21 cellular contexts compared by ENCODE assay signal in the genomic region with DNA sequence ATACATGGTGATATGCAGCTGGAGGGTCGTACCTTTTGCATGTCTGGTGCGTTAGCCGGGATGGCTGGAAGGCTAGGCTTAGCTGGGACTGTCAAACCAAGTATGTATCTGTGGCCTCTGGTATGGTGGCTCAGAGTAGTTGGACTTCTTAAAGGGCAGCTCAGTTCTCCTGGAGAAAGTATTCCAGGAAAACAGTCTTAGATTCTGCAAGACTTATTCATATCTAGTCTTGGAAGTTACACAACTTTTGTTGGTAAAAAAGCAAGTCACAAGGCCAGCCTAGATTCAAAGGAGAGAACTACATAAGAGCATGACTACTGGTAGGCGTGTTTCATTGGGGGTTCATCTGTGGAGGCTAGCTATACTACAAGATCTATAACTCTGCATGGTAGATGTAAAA. TPM values are rescaled to one million over a fixed set of nuclear protein-coding genes. Genes with fewer than 3 reads are reported as not detected.
A peak's percentile ranks its signal among the peaks of the same experiment; 100 is the strongest.
DNase-seq lines count a peak whose midpoint lies in the region; ATAC-seq and TF ChIP-seq lines count a peak whose summit lies in the region.
"Had no signal": no experiment of that assay in that cellular context is flagged by ENCODE, and none has a peak within 500 bp of the region (broad histone marks: within the 10 kb centered on the region; RNA-seq: fewer than 3 reads in every experiment).

No MANE protein-coding gene starts in this region.

- peak overlapping the region; percentile 15 to 41 (median 32) for H3K27ac Mint-ChIP-seq in CD4-positive, CD25-positive, alpha-beta regulatory T cell
- H3K27ac Mint-ChIP-seq: activated T-helper 2 cell treated with anti-CD3 and anti-CD28 coated beads, Interferon-gamma antibody, Interleukin-2, Interleukin-4, amounts not matched to agents 10 μg/mL and 5 μg/mL and 100 μg/mL, durations not matched to agents 14 hours and 24 hours and 36 hours; T-helper 2 cell treated with Interferon-gamma antibody and Interleukin-4, amounts not matched to agents 5 μg/mL and 100 μg/mL, for 36 hours had no signal

- 96% methylated on average over 4 of the region's 4 CpGs for WGBS in mesenchymal stem cell

- no peak overlapping the region for H3K9ac ChIP-seq in mesenchymal stem cell (ENCODE audit: low read length)

- no peak overlapping the region for H3K27ac ChIP-seq in CD4-positive, CD25-positive, alpha-beta regulatory T cell (ENCODE audit: insufficient read depth, low read length, poor library complexity, severe bottlenecking)
- no peak overlapping the region for H3K27ac ChIP-seq in mesenchymal stem cell (ENCODE audit: low read length, poor library complexity, severe bottlenecking)
- H3K27ac ChIP-seq: heart left ventricle, right atrium auricular region, SJSA1, thyroid gland had no signal

- no peak overlapping the region for H2BK120ac ChIP-seq in mesenchymal stem cell (ENCODE audit: low read depth, low read length)

- no peak overlapping the region for H2BK12ac ChIP-seq in mesenchymal stem cell (ENCODE audit: low read length in 2 of 2)

- H3K4me1 Mint-ChIP-seq in CD4-positive, CD25-positive, alpha-beta regulatory T cell, result peaks cover 40 to 93% (median 70%) of the 10 kb centered on the region in 4 donors

- H3K36me3 Mint-ChIP-seq in CD4-positive, CD25-positive, alpha-beta regulatory T cell, result peaks cover 18% of the 10 kb centered on the region

- no peak overlapping the region for H2AFZ ChIP-seq in mesenchymal stem cell (ENCODE audit: low read depth, low read length)
- H2AFZ ChIP-seq: PC-9 had no signal

- no peak for TF ChIP-seq CTCF in choroid plexus epithelial cell (conservative IDR thresholded peaks at IDR 0.05; ENCODE audit: low read depth, low read length)

- no peaks in the 10 kb centered on the region for H3K27me3 ChIP-seq in CD4-positive, CD25-positive, alpha-beta regulatory T cell (ENCODE audit: control insufficient read depth, insufficient read depth, low read length)
- H3K27me3 ChIP-seq in mesenchymal stem cell (ENCODE audit: control insufficient read depth in 1 of 2, insufficient read depth in 1 of 2, low read length in 2 of 2), result no peaks in the 10 kb centered on the region
- H3K27me3 ChIP-seq: heart left ventricle, right atrium auricular region, SJSA1, thyroid gland had no signal

- peaks cover 21% of the 10 kb centered on the region for H3K36me3 ChIP-seq in CD4-positive, CD25-positive, alpha-beta regulatory T cell (ENCODE audit: control insufficient read depth, insufficient read depth, low read length)
- H3K36me3 ChIP-seq in mesenchymal stem cell (ENCODE audit: control insufficient read depth in 1 of 2, insufficient read depth in 2 of 2, low read depth in 1 of 2, low read length in 2 of 2), result peaks cover 0 to 5% of the 10 kb centered on the region in 2 experiments
- H3K36me3 ChIP-seq: heart left ventricle, right atrium auricular region, SJSA1, thyroid gland had no signal

- peak overlapping the region in 1 of 2 experiments; percentile 49 for H3K4ac ChIP-seq in mesenchymal stem cell (ENCODE audit: low read depth in 1 of 2, low read length in 2 of 2)

- H3K18ac ChIP-seq in mesenchymal stem cell (ENCODE audit: low read depth in 1 of 2, low read length in 2 of 2), result no peak overlapping the region

- peaks cover 30% of the 10 kb centered on the region for H3K79me1 ChIP-seq in mesenchymal stem cell (replicated peaks; ENCODE audit: low read length, poor library complexity, severe bottlenecking)

- DNase-seq in CD4-positive, CD25-positive, alpha-beta regulatory T cell, result no peak
- DNase-seq in HCEC 1CT (peak; percentile 44), choroid plexus epithelial cell (ENCODE audit: low read depth) (peak; percentile 70), mesenchymal stem cell (peak; percentile 46), DMS 273 treated with DMSO at 0.1 percent for 48 hours (lab: John Stamatoyannopoulos, UW) (no peak)
- DNase-seq: activated CD4-positive, CD25-positive, alpha-beta regulatory T cell treated with anti-CD3 and anti-CD28 coated beads, Interleukin-2, amount 50 U/mL, for 72 hours; central memory CD4-positive, alpha-beta T cell; COR-L47; heart left ventricle; left ventricle myocardium superior; NCI-H1694; NCI-H345; PC-9; thyroid gland had no signal

- peak overlapping the region; percentile 68 for H4K91ac ChIP-seq in mesenchymal stem cell (ENCODE audit: low read length)

- no peak overlapping the region for H2BK5ac ChIP-seq in mesenchymal stem cell (ENCODE audit: low read depth, low read length, poor library complexity, severe bottlenecking)

- H2AK5ac ChIP-seq in mesenchymal stem cell (ENCODE audit: low read length, severe bottlenecking), result no peak overlapping the region

- no peak overlapping the region for H3K23ac ChIP-seq in mesenchymal stem cell (ENCODE audit: low read length in 2 of 2)

- no peaks in the 10 kb centered on the region for H3K9me3 Mint-ChIP-seq in CD4-positive, CD25-positive, alpha-beta regulatory T cell
- H3K9me3 Mint-ChIP-seq: activated T-helper 2 cell treated with anti-CD3 and anti-CD28 coated beads, Interferon-gamma antibody, Interleukin-2, Interleukin-4, amounts not matched to agents 10 μg/mL and 5 μg/mL and 100 μg/mL, durations not matched to agents 14 hours and 24 hours and 36 hours; stimulated activated memory B cell treated with anti-CD40 and anti-IgM and Interleukin-4, amounts not matched to agents 10 μg/mL and 1 μg/mL and 100 μg/mL, for 72 hours; T-helper 2 cell treated with Interferon-gamma antibody and Interleukin-4, amounts not matched to agents 5 μg/mL and 100 μg/mL, for 36 hours had no signal

- no peaks in the 10 kb centered on the region for H3K27me3 Mint-ChIP-seq in CD4-positive, CD25-positive, alpha-beta regulatory T cell
- H3K27me3 Mint-ChIP-seq: stimulated activated memory B cell treated with anti-CD40 and anti-IgM and Interleukin-4, amounts not matched to agents 10 μg/mL and 1 μg/mL and 100 μg/mL, for 72 hours had no signal

- no peak for ATAC-seq in CD4-positive, CD25-positive, alpha-beta regulatory T cell (ENCODE audit: low read depth in 2 of 2)
- ATAC-seq in HG03571 (IDR thresholded peaks at IDR 0.05; ENCODE audit: unreplicated experiment) (no peak), HG03439 (IDR thresholded peaks at IDR 0.05; ENCODE audit: unreplicated experiment) (no peak)
- ATAC-seq: heart left ventricle; left ventricle myocardium superior; stimulated activated memory B cell treated with anti-CD40 and anti-IgM and Interleukin-4, amounts not matched to agents 10 μg/mL and 1 μg/mL and 100 μg/mL, for 72 hours had no signal

- no peak overlapping the region for H2BK15ac ChIP-seq in mesenchymal stem cell (ENCODE audit: low read depth, poor library complexity, severe bottlenecking)

- H3K9me3 ChIP-seq in CD4-positive, CD25-positive, alpha-beta regulatory T cell (ENCODE audit: control insufficient read depth in 2 of 2, low read length in 2 of 2), result no peaks in the 10 kb centered on the region
- H3K9me3 ChIP-seq in mesenchymal stem cell (ENCODE audit: control insufficient read depth, low read length), result no peaks in the 10 kb centered on the region
- H3K9me3 ChIP-seq: heart left ventricle, right atrium auricular region, SJSA1, thyroid gland had no signal

- H3K4me3 Mint-ChIP-seq in CD4-positive, CD25-positive, alpha-beta regulatory T cell, result peak overlapping the region in 3 of 4 donors; percentile 24 to 47 (median 43)
- H3K4me3 Mint-ChIP-seq: stimulated activated memory B cell treated with anti-CD40 and anti-IgM and Interleukin-4, amounts not matched to agents 10 μg/mL and 1 μg/mL and 100 μg/mL, for 72 hours; T-helper 2 cell treated with Interferon-gamma antibody and Interleukin-4, amounts not matched to agents 5 μg/mL and 100 μg/mL, for 36 hours had no signal

- H3K4me1 ChIP-seq in CD4-positive, CD25-positive, alpha-beta regulatory T cell (ENCODE audit: control insufficient read depth, insufficient read depth, low read length, poor library complexity, severe bottlenecking), result peaks cover 58% of the 10 kb centered on the region
- H3K4me1 ChIP-seq in mesenchymal stem cell (ENCODE audit: control insufficient read depth, insufficient read depth, low read depth, low read length), result no peaks in the 10 kb centered on the region

- no peak overlapping the region for H3K4me3 ChIP-seq in CD4-positive, CD25-positive, alpha-beta regulatory T cell (ENCODE audit: low read depth, low read length)
- no peak overlapping the region for H3K4me3 ChIP-seq in choroid plexus epithelial cell (ENCODE audit: low read depth, low read length)
- no peak overlapping the region for H3K4me3 ChIP-seq in mesenchymal stem cell (ENCODE audit: insufficient read depth in 1 of 2, low read depth in 1 of 2, low read length in 2 of 2)
- H3K4me3 ChIP-seq: heart left ventricle, PC-9, right atrium auricular region, SJSA1, thyroid gland had no signal

- peak overlapping the region; percentile 7 for H4K8ac ChIP-seq in mesenchymal stem cell (ENCODE audit: low read length)

- H3K4me2 ChIP-seq in mesenchymal stem cell (ENCODE audit: low read length, poor library complexity, severe bottlenecking), result no peak overlapping the region
- H3K4me2 ChIP-seq: PC-9 had no signal

- H3K14ac ChIP-seq in mesenchymal stem cell (ENCODE audit: low read length in 2 of 2), result no peak overlapping the region

RNA-seq across cellular contexts. Expression of gene EML4, which starts 45.5 kb away (rescaled TPM):
- total RNA-seq in CD4-positive, CD25-positive, alpha-beta regulatory T cell, result 293 TPM
- 10 to 100 TPM; 83.7 to 92.7 (median 89.7) TPM for polyA plus RNA-seq in CD4-positive, CD25-positive, alpha-beta regulatory T cell
- polyA plus RNA-seq in mesenchymal stem cell (2013, experiment 1 of 2), result 24.9 TPM
- polyA plus RNA-seq in mesenchymal stem cell (2013, experiment 2 of 2), result 24.4 TPM

Comparison
In these comparisons a context has a peak if more than half of its experiments do, and no peak if none do; other contexts are left out.
1. DNase-seq: peak in HCEC 1CT (single experiment), choroid plexus epithelial cell (single experiment) and mesenchymal stem cell (single experiment); none in CD4-positive, CD25-positive, alpha-beta regulatory T cell (0 of 3) and DMS 273 treated with DMSO at 0.1 percent for 48 hours (single experiment).